8 cellular contexts compared by ENCODE assay signal in the genomic region with DNA sequence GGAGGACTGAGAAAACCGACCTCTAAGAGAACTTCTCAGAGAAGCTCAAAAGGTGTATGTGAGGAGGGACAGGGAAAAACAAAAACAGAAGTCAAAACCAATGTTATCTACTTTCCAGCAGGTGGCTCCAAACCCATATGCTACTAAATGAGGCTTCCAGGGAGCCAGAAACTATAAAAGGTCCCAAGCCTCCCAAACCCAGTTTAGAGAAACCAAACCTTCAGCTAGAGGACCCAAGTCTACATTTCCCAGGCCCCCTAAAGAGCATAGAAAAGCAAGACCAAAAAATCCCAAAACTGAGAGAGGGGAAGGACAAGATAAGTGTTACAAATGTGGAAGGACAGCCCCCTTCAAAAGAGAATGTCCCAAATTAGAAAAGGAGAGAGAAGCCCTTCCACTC. TPM values are rescaled to one million over a fixed set of nuclear protein-coding genes. Genes with fewer than 3 reads are reported as not detected.
DNase-seq lines count a peak whose midpoint lies in the region; ATAC-seq, FAIRE-seq and TF ChIP-seq lines count a peak whose summit lies in the region.

No MANE protein-coding gene starts in this region.

- no peaks in the 10 kb centered on the region for H3K9me3 ChIP-seq in PC-3 (ENCODE audit: low read length)

- TF ChIP-seq CTCF in PC-3 (conservative IDR thresholded peaks at IDR 0.05; ENCODE audit: low read depth, low read length) (peak; percentile 65), endothelial cell (IDR thresholded peaks at IDR 0.05; ENCODE audit: unreplicated experiment) (peak; percentile 49)

- H3K4me1 Mint-ChIP-seq in endothelial cell (ENCODE audit: unreplicated experiment): peaks cover 55% of the 10 kb centered on the region

- intact Hi-C loops in PC-3 (cut with micrococcal nuclease): loop anchor here (1.0 kb wide), 1 partner anchor 33 kb away; no protein-coding TSS in a partner anchor

- 0 out of 2 replicates have a peak, but pooled peaks cover 3% of the 10 kb centered on the region for H3K27me3 ChIP-seq in PC-3 (ENCODE audit: low read length)

- no peaks in the 10 kb centered on the region for H3K36me3 Mint-ChIP-seq in endothelial cell (ENCODE audit: low read depth, unreplicated experiment)

- no peak overlapping the region for H3K4me3 Mint-ChIP-seq in endothelial cell (ENCODE audit: unreplicated experiment)

- H3K36me3 ChIP-seq in PC-3 (ENCODE audit: low read depth, low read length): no peaks in the 10 kb centered on the region

- no peak for TF ChIP-seq POLR2A in H54 (IDR thresholded peaks at IDR 0.05; ENCODE audit: low read depth, low read length)

- H3K4me3 ChIP-seq in PC-3 (ENCODE audit: low read length): no peak overlapping the region

- no peak overlapping the region for H2AFZ ChIP-seq in PC-3 (ENCODE audit: low read length)

- BruUV-seq in PC-3 (replicated peaks; lab: Mats Ljungman, UMichigan): no TSS peak

- H3K27ac Mint-ChIP-seq in endothelial cell (ENCODE audit: unreplicated experiment): no peak overlapping the region

- POLR2A ChIA-PET in PC-3 (lab: Charles Lee; ENCODE audit: unreplicated experiment): no interaction called here

- peaks cover 3% of the 10 kb centered on the region for H3K27me3 Mint-ChIP-seq in endothelial cell (ENCODE audit: unreplicated experiment)

- H4K20me1 ChIP-seq in PC-3 (ENCODE audit: low read length): no peaks in the 10 kb centered on the region

- no peaks in the 10 kb centered on the region for H3K9me3 Mint-ChIP-seq in endothelial cell (ENCODE audit: unreplicated experiment)

- H3F3A ChIP-seq in PC-3 (ENCODE audit: low read length, unreplicated experiment): no peaks in the 10 kb centered on the region

- ATAC-seq in PC-3 (peak; percentile 70), HG03354 (IDR thresholded peaks at IDR 0.05; ENCODE audit: poor library complexity, severe bottlenecking, unreplicated experiment) (no peak), GM21423 (IDR thresholded peaks at IDR 0.05; ENCODE audit: unreplicated experiment) (no peak)

- H3K9me2 ChIP-seq in PC-3 (replicated peaks; ENCODE audit: low read length): no peaks in the 10 kb centered on the region

- no peaks in the 10 kb centered on the region for H3K4me1 ChIP-seq in PC-3 (ENCODE audit: insufficient read depth, low read length)

- no peak overlapping the region for H3K9ac ChIP-seq in PC-3 (ENCODE audit: low read length)

- peak; percentile 27 for FAIRE-seq in H54 (lab: Jason Lieb, UNC)

- no peaks in the 10 kb centered on the region for H3K79me2 ChIP-seq in PC-3 (ENCODE audit: low read length)

- no peak overlapping the region for H3K27ac ChIP-seq in PC-3 (ENCODE audit: low read length)

- H3K4me2 ChIP-seq in PC-3 (ENCODE audit: low read length): no peak overlapping the region

- peak; percentile 56 for DNase-seq in DMS53 (lab: John Stamatoyannopoulos, UW)
- peak; percentile 35 for DNase-seq in H54 (ENCODE audit: insufficient read length, low spot score)
- peak; percentile 42 for DNase-seq in PC-3
- peak; percentile 19 for DNase-seq in endothelial cell (ENCODE audit: low spot score)
- peak; percentile 8 for DNase-seq in middle frontal gyrus (ENCODE audit: extremely low spot score, low spot score)
- no peak for DNase-seq in activated CD4-positive, CD25-positive, alpha-beta regulatory T cell treated with anti-CD3 and anti-CD28 coated beads, Interleukin-2, amount 50 U/mL, for 72 hours

- CTCF ChIA-PET in PC-3 (lab: Charles Lee): no interaction called here

RNA-seq across cellular contexts. Expression of gene HPR, which starts 3.7 kb away (rescaled TPM):
- total RNA-seq in PC-3 (2014; rRNA removed): not detected in 2 replicates
- 0.97 TPM for total RNA-seq in endothelial cell (ENCODE audit: unreplicated experiment)

RNA-seq across cellular contexts. Expression of gene HP, which starts 12.4 kb away (rescaled TPM):
- total RNA-seq in PC-3 (2014; rRNA removed) (not detected in 2 replicates), endothelial cell (ENCODE audit: unreplicated experiment) (not detected)

RNA-seq across cellular contexts. Expression of gene TXNL4B, which starts 26.7 kb away (rescaled TPM):
- total RNA-seq in PC-3 (2014; rRNA removed) (7.9 and 9.6 TPM in 2 replicates), endothelial cell (ENCODE audit: unreplicated experiment) (10.9 TPM)

RNA-seq across cellular contexts. Expression of gene DHX38, which starts 26.9 kb away (rescaled TPM):
- total RNA-seq in PC-3 (2014; rRNA removed): 61.2 and 78.6 TPM in 2 replicates
- total RNA-seq in endothelial cell (ENCODE audit: unreplicated experiment): 84.6 TPM

RNA-seq across cellular contexts. Expression of gene DHODH, which starts 58.2 kb away (rescaled TPM):
- 10.6 and 11.1 TPM in 2 replicates for total RNA-seq in PC-3 (2014; rRNA removed)
- total RNA-seq in endothelial cell (ENCODE audit: unreplicated experiment): 4.7 TPM
